9 cellular contexts compared by ENCODE assay signal in genomic region chr1:152304773-152305172, GRCh38. TPM values are rescaled to one million over a fixed set of nuclear protein-coding genes. Genes with fewer than 3 reads are reported as not detected.
"Had no signal": no experiment of that assay in that cellular context is flagged by ENCODE, and none has a peak within 500 bp of the region (broad histone marks: within the 10 kb centered on the region; RNA-seq: fewer than 3 reads in every experiment).

No MANE protein-coding gene starts in this region.

RNA-seq across cellular contexts. Expression of gene FLG, which starts 20.3 kb away (rescaled TPM):
- total RNA-seq: NCI-H460, OCI-LY7, PC-9, Right ventricle myocardium inferior, SK-MEL-5 had no signal

RNA-seq across cellular contexts. Expression of gene FLG2, which starts 55.0 kb away (rescaled TPM):
- total RNA-seq: LHCN-M2, MCF 10A, OCI-LY7, PC-9, Right ventricle myocardium inferior, RPMI7951, SJCRH30, SK-MEL-5 had no signal
